ENCODE assay signal across 17 cellular contexts in genomic region chr22:26079009-26079408, GRCh38.
"Had no signal": no experiment of that assay in that cellular context is flagged by ENCODE, and none has a peak within 500 bp of the region (broad histone marks: within the 10 kb centered on the region; RNA-seq: fewer than 3 reads in every experiment).

No MANE protein-coding gene starts in this region.

- H3K36me3 ChIP-seq: esophagus squamous epithelium, right atrium auricular region had no signal

- H3K27ac Mint-ChIP-seq: activated naive CD8-positive, alpha-beta T cell treated with anti-CD3 and anti-CD28 coated beads, Interleukin-2, amount 10 ng/mL, durations not matched to agents 7 days and 5 days; activated T-helper 1 cell treated with anti-CD3 and anti-CD28 coated beads, Interleukin-12 subunit alpha, Interleukin-12 subunit beta, Interleukin-2, Interleukin-4 antibody, amounts not matched to agents 30 ng/mL and 10 ng/mL and 1 ng/mL, durations not matched to agents 14 hours and 24 hours and 36 hours; natural killer cell treated with Interleukin-12 subunit alpha and Interleukin-12 subunit beta and Interleukin-15 and Interleukin-18, amount 100 ng/mL, for 72 hours; progenitor cell of endocrine pancreas had no signal

- H3K9me3 ChIP-seq: esophagus squamous epithelium, right atrium auricular region had no signal

- H3K9me3 Mint-ChIP-seq: activated naive CD8-positive, alpha-beta T cell treated with anti-CD3 and anti-CD28 coated beads, Interleukin-2, amount 10 ng/mL, durations not matched to agents 7 days and 5 days; activated T-helper 1 cell treated with anti-CD3 and anti-CD28 coated beads, Interleukin-12 subunit alpha, Interleukin-12 subunit beta, Interleukin-2, Interleukin-4 antibody, amounts not matched to agents 30 ng/mL and 10 ng/mL and 1 ng/mL, durations not matched to agents 14 hours and 24 hours and 36 hours; natural killer cell treated with Interleukin-12 subunit alpha and Interleukin-12 subunit beta and Interleukin-15 and Interleukin-18, amount 100 ng/mL, for 72 hours had no signal

- DNase-seq: activated CD4-positive, alpha-beta T cell treated with anti-CD3 and anti-CD28 coated beads, Interleukin-2, amount 50 U/mL, for 1 hour; activated naive CD8-positive, alpha-beta T cell treated with anti-CD3 and anti-CD28 coated beads, Interleukin-2, amount 10 ng/mL, durations not matched to agents 7 days and 5 days; anterior cingulate cortex; cortex of kidney; effector CD4-positive, alpha-beta T cell; esophagus squamous epithelium; hippocampal formation; left ventricle myocardium superior; mesenchymal stem cell; small intestine; stimulated activated CD4-positive, alpha-beta T cell treated with anti-CD3 and anti-CD28 coated beads, Interleukin-4, amount 100 ng/mL, for 24 hours; stimulated activated naive CD4-positive, alpha-beta T cell treated with Interleukin-2 at 50 U/mL for 16 hours had no signal

- H3K36me3 Mint-ChIP-seq: activated naive CD8-positive, alpha-beta T cell treated with anti-CD3 and anti-CD28 coated beads, Interleukin-2, amount 10 ng/mL, durations not matched to agents 7 days and 5 days; natural killer cell treated with Interleukin-12 subunit alpha and Interleukin-12 subunit beta and Interleukin-15 and Interleukin-18, amount 100 ng/mL, for 72 hours had no signal

- ATAC-seq: activated CD4-positive, CD25-positive, alpha-beta regulatory T cell treated with anti-CD3 and anti-CD28 coated beads, Interleukin-2, amount 50 U/mL, for 24 hours; left ventricle myocardium superior; natural killer cell treated with Interleukin-12 subunit alpha and Interleukin-12 subunit beta and Interleukin-15 and Interleukin-18, amount 100 ng/mL, for 72 hours had no signal

- H3K4me3 Mint-ChIP-seq: activated naive CD8-positive, alpha-beta T cell treated with anti-CD3 and anti-CD28 coated beads, Interleukin-2, amount 10 ng/mL, durations not matched to agents 7 days and 5 days; activated T-helper 1 cell treated with anti-CD3 and anti-CD28 coated beads, Interleukin-12 subunit alpha, Interleukin-12 subunit beta, Interleukin-2, Interleukin-4 antibody, amounts not matched to agents 30 ng/mL and 10 ng/mL and 1 ng/mL, durations not matched to agents 14 hours and 24 hours and 36 hours; natural killer cell treated with Interleukin-12 subunit alpha and Interleukin-12 subunit beta and Interleukin-15 and Interleukin-18, amount 100 ng/mL, for 72 hours had no signal

- H3K4me1 Mint-ChIP-seq: activated naive CD8-positive, alpha-beta T cell treated with anti-CD3 and anti-CD28 coated beads, Interleukin-2, amount 10 ng/mL, durations not matched to agents 7 days and 5 days had no signal

- H3K27me3 ChIP-seq: right atrium auricular region had no signal

- H3K27ac ChIP-seq: esophagus squamous epithelium, right atrium auricular region had no signal

- H3K4me1 ChIP-seq: esophagus squamous epithelium, right atrium auricular region had no signal

- H3K4me3 ChIP-seq: esophagus squamous epithelium, right atrium auricular region had no signal

- FAIRE-seq: small intestine had no signal
